In the genomic region with DNA sequence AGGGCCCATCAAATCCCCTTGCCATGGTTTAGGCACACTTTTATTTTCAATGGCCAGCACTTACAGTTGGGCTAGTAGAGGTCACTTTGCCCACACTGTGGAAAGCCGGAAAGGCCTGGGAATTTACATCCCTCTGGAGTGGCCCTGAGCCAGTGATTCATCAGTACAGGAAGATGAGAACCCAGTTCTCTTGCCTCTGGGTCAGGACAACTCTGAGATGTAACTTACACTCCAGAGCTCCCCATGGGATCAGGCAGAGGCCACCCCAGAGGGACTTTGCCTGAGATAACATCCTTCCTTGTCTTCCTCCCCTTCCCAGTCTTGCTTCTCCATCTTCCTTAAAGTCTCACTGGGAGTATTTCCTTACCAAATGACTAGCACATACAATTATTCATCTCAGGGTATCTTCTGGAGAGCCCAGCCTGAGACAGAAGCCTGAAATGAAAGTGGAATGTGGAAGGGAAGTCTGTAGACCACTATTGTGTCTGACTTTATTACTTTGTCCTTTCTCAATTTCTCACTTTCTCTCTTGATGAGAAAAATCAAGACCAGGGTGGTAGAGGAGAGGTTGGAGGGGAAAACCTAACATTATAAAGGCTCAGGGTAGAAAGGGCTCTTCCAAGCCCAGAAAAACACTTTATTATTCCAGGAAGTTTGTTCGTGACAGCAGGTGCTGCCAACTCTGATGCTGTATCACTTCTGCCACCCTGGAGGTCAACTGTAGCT, we compare ENCODE assay signal across 23 cellular contexts.
"Had no signal": no experiment of that assay in that cellular context is flagged by ENCODE, and none has a peak within 500 bp of the region (broad histone marks: within the 10 kb centered on the region; RNA-seq: fewer than 3 reads in every experiment).

No MANE protein-coding gene starts in this region.

- H3K36me3 ChIP-seq: adrenal gland, ascending aorta, breast epithelium, colonic mucosa, esophagus muscularis mucosa, gastrocnemius medialis, lower lobe of right lung, sigmoid colon, spleen, suprapubic skin, tibial nerve had no signal

- H3K4me3 ChIP-seq: adrenal gland, ascending aorta, breast epithelium, colonic mucosa, esophagus muscularis mucosa, gastrocnemius medialis, lower lobe of right lung, mucosa of descending colon, sigmoid colon, spleen, suprapubic skin, tibial nerve had no signal

- DNase-seq: activated gamma-delta T cell treated with Interleukin-2 at 50 U/mL for 16 hours; activated T-cell treated with anti-CD3 and anti-CD28 coated beads, Interleukin-2, amount 50 U/mL, for 1 hour; adrenal gland; colonic mucosa; gastrocnemius medialis; islet precursor cell; left cardiac atrium; lower lobe of right lung; mesendoderm; mucosa of descending colon; naive B cell; sigmoid colon; spleen; stimulated activated CD4-positive, alpha-beta T cell treated with anti-CD3 and anti-CD28 coated beads, Interleukin-4, amount 100 ng/mL, for 1 hour; T-helper 9 cell had no signal

- H3K27ac ChIP-seq: adrenal gland, ascending aorta, breast epithelium, colonic mucosa, esophagus muscularis mucosa, gastrocnemius medialis, lower lobe of right lung, sigmoid colon, spleen, suprapubic skin, tibial nerve had no signal

- H3K9me3 Mint-ChIP-seq: activated naive CD4-positive, alpha-beta T cell treated with anti-CD3 and anti-CD28 coated beads, Interleukin-2, amount 50 U/mL, for 72 hours; naive B cell; stimulated activated naive CD8-positive, alpha-beta T cell treated with anti-CD3 and anti-CD28 coated beads, Interleukin-15, Interleukin-2, amounts not matched to agents 100 ng/mL and 50 ng/mL, for 24 hours; WTC11 had no signal

- H3K9me3 ChIP-seq: adrenal gland, ascending aorta, breast epithelium, colonic mucosa, esophagus muscularis mucosa, gastrocnemius medialis, lower lobe of right lung, mucosa of descending colon, sigmoid colon, spleen, suprapubic skin, tibial nerve had no signal

- ATAC-seq: activated naive CD4-positive, alpha-beta T cell treated with anti-CD3 and anti-CD28 coated beads, Interleukin-2, amount 50 U/mL, for 72 hours; gastrocnemius medialis; mucosa of descending colon; WTC11 had no signal

- H3K4me1 ChIP-seq: adrenal gland, ascending aorta, colonic mucosa, gastrocnemius medialis, lower lobe of right lung, sigmoid colon, suprapubic skin had no signal

- H3K27me3 ChIP-seq: adrenal gland, ascending aorta, breast epithelium, colonic mucosa, esophagus muscularis mucosa, gastrocnemius medialis, sigmoid colon, suprapubic skin, tibial nerve had no signal

- H3K27ac Mint-ChIP-seq: activated naive CD4-positive, alpha-beta T cell treated with anti-CD3 and anti-CD28 coated beads, Interleukin-2, amount 50 U/mL, for 72 hours; stimulated activated naive CD8-positive, alpha-beta T cell treated with anti-CD3 and anti-CD28 coated beads, Interleukin-15, Interleukin-2, amounts not matched to agents 100 ng/mL and 50 ng/mL, for 24 hours; WTC11 had no signal

- H3K4me3 Mint-ChIP-seq: naive B cell; stimulated activated naive CD8-positive, alpha-beta T cell treated with anti-CD3 and anti-CD28 coated beads, Interleukin-15, Interleukin-2, amounts not matched to agents 100 ng/mL and 50 ng/mL, for 24 hours; WTC11 had no signal

- H3K36me3 Mint-ChIP-seq: activated naive CD4-positive, alpha-beta T cell treated with anti-CD3 and anti-CD28 coated beads, Interleukin-2, amount 50 U/mL, for 72 hours; naive B cell; WTC11 had no signal
